In genomic region chr1:55214903-55215193, GRCh38 we compare ENCODE assay signal across 8 cellular contexts. TPM values are rescaled to one million over a fixed set of nuclear protein-coding genes. Genes with fewer than 3 reads are reported as not detected.
DNase-seq lines count a peak whose midpoint lies in the region; ATAC-seq and TF ChIP-seq lines count a peak whose summit lies in the region.

No MANE protein-coding gene starts in this region.

- H3K27ac ChIP-seq in SJCRH30 (peak overlapping the region; percentile 84), mesenchymal stem cell (ENCODE audit: low read length, poor library complexity, severe bottlenecking) (peak overlapping the region; percentile 80), thymus (ENCODE audit: low read depth) (peak overlapping the region; percentile 98)
- H3K27ac ChIP-seq in effector memory CD4-positive, alpha-beta T cell (ENCODE audit: insufficient read depth, low read length, poor library complexity, severe bottlenecking) = peak overlapping the region; percentile 87

- peak overlapping the region; percentile 82 for H2BK120ac ChIP-seq in mesenchymal stem cell (ENCODE audit: low read depth, low read length)

- no peak overlapping the region for H2AK5ac ChIP-seq in mesenchymal stem cell (ENCODE audit: low read length, severe bottlenecking)

- ATAC-seq in GM18867 (IDR thresholded peaks at IDR 0.05; ENCODE audit: unreplicated experiment) = peak; percentile 19
- peak; percentile 8 for ATAC-seq in HG03064 (IDR thresholded peaks at IDR 0.05; ENCODE audit: low read depth, unreplicated experiment)

- H2BK5ac ChIP-seq in mesenchymal stem cell (ENCODE audit: low read depth, low read length, poor library complexity, severe bottlenecking) = peak overlapping the region; percentile 75

- H4K8ac ChIP-seq in mesenchymal stem cell (ENCODE audit: low read length) = peak overlapping the region; percentile 99

- peak overlapping the region; percentile 73 for H2BK15ac ChIP-seq in mesenchymal stem cell (ENCODE audit: low read depth, poor library complexity, severe bottlenecking)

- H3K4me3 ChIP-seq in AG09309 (ENCODE audit: control insufficient read depth, low read depth, low read length) = peak overlapping the region; percentile 81
- peak overlapping the region; percentile 87 for H3K4me3 ChIP-seq in SJCRH30
- peak overlapping the region; percentile 85 for H3K4me3 ChIP-seq in effector memory CD4-positive, alpha-beta T cell (ENCODE audit: insufficient read depth, low read depth, low read length, poor library complexity, severe bottlenecking)
- peak overlapping the region; percentile 93 to 95 for H3K4me3 ChIP-seq in mesenchymal stem cell (ENCODE audit: insufficient read depth in 1 of 2, low read depth in 1 of 2, low read length in 2 of 2)
- peak overlapping the region; percentile 98 for H3K4me3 ChIP-seq in thymus (ENCODE audit: low read length)

- H4K91ac ChIP-seq in mesenchymal stem cell (ENCODE audit: low read length) = peak overlapping the region; percentile 98

- peaks cover 3% of the 10 kb centered on the region for H3K79me1 ChIP-seq in mesenchymal stem cell (replicated peaks; ENCODE audit: low read length, poor library complexity, severe bottlenecking)

- H3K9me3 ChIP-seq in SJCRH30 (replicated peaks) = no peaks in the 10 kb centered on the region
- H3K9me3 ChIP-seq in effector memory CD4-positive, alpha-beta T cell (ENCODE audit: control insufficient read depth, low read length) = no peaks in the 10 kb centered on the region
- H3K9me3 ChIP-seq in mesenchymal stem cell (ENCODE audit: control insufficient read depth, low read length) = no peaks in the 10 kb centered on the region
- H3K9me3 ChIP-seq in thymus (ENCODE audit: control insufficient read depth) = no peaks in the 10 kb centered on the region

- peak overlapping the region in 1 of 2 experiments; percentile 92 for H2BK12ac ChIP-seq in mesenchymal stem cell (ENCODE audit: low read length in 2 of 2)

- peak overlapping the region; percentile 85 for H3K4me2 ChIP-seq in mesenchymal stem cell (ENCODE audit: low read length, poor library complexity, severe bottlenecking)

- H3K27me3 ChIP-seq in SJCRH30 (no peaks in the 10 kb centered on the region), mesenchymal stem cell (ENCODE audit: control insufficient read depth in 1 of 2, insufficient read depth in 1 of 2, low read length in 2 of 2) (no peaks in the 10 kb centered on the region), thymus (ENCODE audit: control insufficient read depth, insufficient read depth) (no peaks in the 10 kb centered on the region)
- H3K27me3 ChIP-seq in effector memory CD4-positive, alpha-beta T cell (replicated peaks; ENCODE audit: control insufficient read depth, insufficient read depth, low read length, poor library complexity, severe bottlenecking) = no peaks in the 10 kb centered on the region

- H3K18ac ChIP-seq in mesenchymal stem cell (ENCODE audit: low read depth in 1 of 2, low read length in 2 of 2) = peak overlapping the region; percentile 98 to 100

- peak overlapping the region; percentile 74 to 99 for H3K14ac ChIP-seq in mesenchymal stem cell (ENCODE audit: low read length in 2 of 2)

- peak overlapping the region; percentile 7 to 100 for H3K23ac ChIP-seq in mesenchymal stem cell (ENCODE audit: low read length in 2 of 2)

- H3K4ac ChIP-seq in mesenchymal stem cell (ENCODE audit: low read depth in 1 of 2, low read length in 2 of 2) = peak overlapping the region; percentile 100

- H3K36me3 ChIP-seq in SJCRH30 (no peaks in the 10 kb centered on the region; the same call in 1 of the 2 replicates), mesenchymal stem cell (ENCODE audit: control insufficient read depth in 1 of 2, insufficient read depth in 2 of 2, low read depth in 1 of 2, low read length in 2 of 2) (no peaks in the 10 kb centered on the region), thymus (ENCODE audit: control insufficient read depth, insufficient read depth) (no peaks in the 10 kb centered on the region)
- no peaks in the 10 kb centered on the region for H3K36me3 ChIP-seq in effector memory CD4-positive, alpha-beta T cell (ENCODE audit: control insufficient read depth, insufficient read depth, low read length)

- H3K4me1 ChIP-seq in SJCRH30 (peaks cover 31% of the 10 kb centered on the region), mesenchymal stem cell (ENCODE audit: control insufficient read depth, insufficient read depth, low read depth, low read length) (peaks cover 4% of the 10 kb centered on the region), thymus (ENCODE audit: control insufficient read depth, insufficient read depth, low read length) (peaks cover 28% of the 10 kb centered on the region)
- H3K4me1 ChIP-seq in effector memory CD4-positive, alpha-beta T cell (ENCODE audit: control insufficient read depth, insufficient read depth, low read length, poor library complexity, severe bottlenecking) = peaks cover 40% of the 10 kb centered on the region

- DNase-seq in AG09309 (ENCODE audit: low read depth) = no peak
- DNase-seq in SJCRH30 = peak; percentile 58 to 62
- no peak for DNase-seq in effector memory CD4-positive, alpha-beta T cell
- peak; percentile 64 for DNase-seq in mesenchymal stem cell
- DNase-seq in amniotic stem cell (lab: John Stamatoyannopoulos, UW) = no peak

- H3K9ac ChIP-seq in mesenchymal stem cell (ENCODE audit: low read length) = peak overlapping the region; percentile 91

- peak overlapping the region; percentile 81 for H2AFZ ChIP-seq in mesenchymal stem cell (ENCODE audit: low read depth, low read length)

- 0% methylated on average over 33 of the region's 33 CpGs for WGBS in mesenchymal stem cell
- under 1% methylated on average over 33 of the region's 33 CpGs for WGBS in thymus

- no peak for TF ChIP-seq CTCF in AG09309 (IDR thresholded peaks at IDR 0.05; ENCODE audit: control insufficient read depth, insufficient read depth, low read depth, low read length, missing control alignments)

RNA-seq across cellular contexts. Expression of gene USP24, which starts 0.3 kb away (rescaled TPM):
- total RNA-seq in SJCRH30 (2014; rRNA removed; shearing (Covaris generic)) = 43.6 and 46.2 TPM in 2 replicates
- polyA plus RNA-seq in mesenchymal stem cell (2013, experiment 1 of 2) = 14.4 TPM
- 13.3 TPM for polyA plus RNA-seq in mesenchymal stem cell (2013, experiment 2 of 2)
- polyA plus RNA-seq in thymus = 17.7 TPM

Comparison
In these comparisons a context has a peak if more than half of its experiments do, and no peak if none do; other contexts are left out.
1. DNase-seq: peak in SJCRH30 (2 of 2) and mesenchymal stem cell (single experiment); none in AG09309 (single experiment), effector memory CD4-positive, alpha-beta T cell (0 of 3) and amniotic stem cell (single experiment).
2. Peak in every context shown above with its lines, with median percentiles within 50 percentile points of each other: H3K4me3 ChIP-seq and H3K27ac ChIP-seq.